Comparison of ENCODE assay signal across 13 cellular contexts in the genomic region with DNA sequence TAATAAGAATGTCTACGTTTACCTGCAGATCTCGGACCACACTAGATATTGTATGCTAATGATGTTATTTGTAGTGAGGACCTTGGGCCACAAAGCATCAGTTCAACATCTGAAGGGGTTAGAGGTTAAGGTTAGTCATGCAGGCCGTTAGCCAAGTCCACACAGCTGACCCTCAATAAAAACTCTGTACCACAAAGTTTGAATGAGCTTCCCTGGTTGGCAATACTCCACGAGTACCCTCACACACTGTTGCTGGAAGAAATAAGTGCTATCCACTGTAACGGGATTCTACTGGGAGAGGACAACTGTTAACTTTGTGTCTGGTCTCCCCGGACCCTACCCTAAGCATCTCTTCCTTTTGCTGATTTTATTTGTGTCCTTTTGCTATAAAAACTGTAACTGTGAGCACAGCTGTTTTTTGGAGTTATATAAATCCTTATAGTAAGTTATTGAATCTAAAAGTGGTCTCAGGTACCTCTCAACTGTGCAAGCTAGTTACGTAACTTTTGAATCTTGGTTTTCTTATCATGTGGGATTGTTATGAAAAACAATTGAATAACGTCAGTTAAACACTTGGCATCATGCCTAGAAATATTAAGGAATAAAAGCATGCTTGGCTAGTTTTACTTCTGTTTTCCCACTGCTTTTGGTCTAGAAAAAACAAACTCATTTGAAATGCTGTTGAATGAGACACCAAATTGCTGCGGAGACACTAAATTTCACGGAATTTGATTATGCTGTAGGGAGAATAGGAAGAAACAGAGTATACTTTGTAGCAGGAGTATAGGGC.
DNase-seq lines count a peak whose midpoint lies in the region; ATAC-seq and TF ChIP-seq lines count a peak whose summit lies in the region.
"Had no signal": no experiment of that assay in that cellular context is flagged by ENCODE, and none has a peak within 500 bp of the region (broad histone marks: within the 10 kb centered on the region; RNA-seq: fewer than 3 reads in every experiment).

No MANE protein-coding gene starts in this region.

- DNase-seq in astrocyte of the hippocampus (ENCODE audit: low read depth, low spot score): peak; percentile 27
- DNase-seq in iris pigment epithelial cell (ENCODE audit: low read depth): peak; percentile 75
- no peak for DNase-seq in testis
- DNase-seq in CD4-positive, alpha-beta T cell: no peak
- no peak for DNase-seq in KG1 (lab: John Stamatoyannopoulos, UW)
- DNase-seq in A673 (ENCODE audit: low spot score): no peak
- DNase-seq: activated CD8-positive, alpha-beta memory T cell treated with anti-CD3 and anti-CD28 coated beads for 24 hours; activated naive CD4-positive, alpha-beta T cell treated with anti-CD3 and anti-CD28 coated beads, Interleukin-2, amount 10 ng/mL, durations not matched to agents 7 days and 5 days; left ventricle myocardium superior; nucleus accumbens had no signal

- 76 to 78% methylated on average over 10 of the region's 10 CpGs for WGBS in testis, 2 donors

- H3K36me3 ChIP-seq in BLaER1 treated with 17β-estradiol and CSF1 and Interleukin-3, amounts not matched to agents 10 nM and 100 nM: no peaks in the 10 kb centered on the region
- H3K36me3 ChIP-seq in testis (ENCODE audit: low read depth, missing control alignments) (no peaks in the 10 kb centered on the region), A673 (ENCODE audit: insufficient read depth, low read length, poor library complexity, severe bottlenecking) (no peaks in the 10 kb centered on the region)

- no peak for TF ChIP-seq EP300 in Ishikawa (IDR thresholded peaks at IDR 0.05; ENCODE audit: borderline replicate concordance)

- no TSS peak for BruUV-seq in A673 (replicated peaks; lab: Mats Ljungman, UMichigan)

- no peak overlapping the region for H3K4me3 Mint-ChIP-seq in CD4-positive, alpha-beta T cell
- H3K4me3 Mint-ChIP-seq: activated naive CD4-positive, alpha-beta T cell treated with anti-CD3 and anti-CD28 coated beads, Interleukin-2, amount 10 ng/mL, durations not matched to agents 7 days and 5 days had no signal

- no peak for ATAC-seq in CD4-positive, alpha-beta T cell (ENCODE audit: poor library complexity)
- ATAC-seq: left ventricle myocardium superior had no signal

- intact Hi-C loops in testis (cut with DNase I; ENCODE audit: low total_unique reads) (no loop called here), A673 (cut with micrococcal nuclease; ENCODE audit: unreplicated experiment) (no loop called here)
- intact Hi-C loops in CD4-positive, alpha-beta T cell (cut with DNase I, micrococcal nuclease): no loop called here

- H3K27ac Mint-ChIP-seq in CD4-positive, alpha-beta T cell: no peak overlapping the region
- H3K27ac Mint-ChIP-seq: activated naive CD4-positive, alpha-beta T cell treated with anti-CD3 and anti-CD28 coated beads, Interleukin-2, amount 10 ng/mL, durations not matched to agents 7 days and 5 days had no signal

- CTCF ChIA-PET in CD4-positive, alpha-beta T cell (lab: Charles Lee): interaction anchor here (0.7 to 0.9 kb wide), 2 partner anchors 10 to 15 kb away, joined by 3 read pairs; no protein-coding TSS in a partner anchor
- CTCF ChIA-PET in A673 (lab: Charles Lee): no interaction called here

- H3K4me2 ChIP-seq in BLaER1 treated with 17β-estradiol and CSF1 and Interleukin-3, amounts not matched to agents 10 nM and 100 nM: peak overlapping the region in 9 of 11 experiments; percentile 6 to 76 (median 36); a peak in 14 of 22 replicates

- TF ChIP-seq POLR2A in testis (IDR thresholded peaks at IDR 0.05): no peak

- H3K27me3 ChIP-seq in BLaER1 treated with 17β-estradiol and CSF1 and Interleukin-3, amounts not matched to agents 10 nM and 100 nM: no peaks in the 10 kb centered on the region
- no peaks in the 10 kb centered on the region for H3K27me3 ChIP-seq in testis
- H3K27me3 ChIP-seq in CD4-positive, alpha-beta T cell (ENCODE audit: control insufficient read depth, insufficient read depth, low read length): no peaks in the 10 kb centered on the region
- H3K27me3 ChIP-seq in A673 (replicated peaks; ENCODE audit: insufficient read depth, low read depth, low read length, poor library complexity): no peaks in the 10 kb centered on the region

- POLR2A ChIA-PET in CD4-positive, alpha-beta T cell (lab: Charles Lee): no interaction called here
- POLR2A ChIA-PET in A673 (lab: Charles Lee; ENCODE audit: low non-redundant PET): no interaction called here

- H3K4me1 ChIP-seq in BLaER1 treated with 17β-estradiol and CSF1 and Interleukin-3, amounts not matched to agents 10 nM and 100 nM: peaks cover 0 to 20% (median 12%) of the 10 kb centered on the region in 10 experiments; a peak in 15 of 20 replicates
- H3K4me1 ChIP-seq in testis: no peaks in the 10 kb centered on the region
- H3K4me1 ChIP-seq in A673 (ENCODE audit: insufficient read depth, low read length, poor library complexity, severe bottlenecking): no peaks in the 10 kb centered on the region

- H3K9ac ChIP-seq in BLaER1 treated with 17β-estradiol and CSF1 and Interleukin-3, amounts not matched to agents 10 nM and 100 nM: peak overlapping the region in 1 of 11 experiments; percentile 30; a peak in 1 of 22 replicates

- H3K27me3 Mint-ChIP-seq in CD4-positive, alpha-beta T cell: peaks cover 7% of the 10 kb centered on the region

- H3K4me1 Mint-ChIP-seq in CD4-positive, alpha-beta T cell (ENCODE audit: low read depth): no peaks in the 10 kb centered on the region
- H3K4me1 Mint-ChIP-seq: activated naive CD4-positive, alpha-beta T cell treated with anti-CD3 and anti-CD28 coated beads, Interleukin-2, amount 10 ng/mL, durations not matched to agents 7 days and 5 days had no signal

- H4K20me1 ChIP-seq in BLaER1 treated with 17β-estradiol and CSF1 and Interleukin-3, amounts not matched to agents 10 nM and 100 nM: no peaks in the 10 kb centered on the region

- H3K4me3 ChIP-seq in BLaER1 treated with 17β-estradiol and CSF1 and Interleukin-3, amounts not matched to agents 10 nM and 100 nM: no peak overlapping the region
- H3K4me3 ChIP-seq in testis (no peak overlapping the region), A673 (ENCODE audit: low read depth, low read length, poor library complexity, severe bottlenecking) (no peak overlapping the region)
- H3K4me3 ChIP-seq: coronary artery had no signal

- peak overlapping the region in 7 of 11 experiments; percentile 28 to 60 (median 35); a peak in 12 of 22 replicates for H3K27ac ChIP-seq in BLaER1 treated with 17β-estradiol and CSF1 and Interleukin-3, amounts not matched to agents 10 nM and 100 nM
- H3K27ac ChIP-seq in testis: no peak overlapping the region
- no peak overlapping the region for H3K27ac ChIP-seq in CD4-positive, alpha-beta T cell (ENCODE audit: low read depth, low read length)
- H3K27ac ChIP-seq in A673 (ENCODE audit: low read depth, low read length, poor library complexity, severe bottlenecking): no peak overlapping the region
- H3K27ac ChIP-seq: coronary artery had no signal

- H3K9me3 Mint-ChIP-seq in CD4-positive, alpha-beta T cell: no peaks in the 10 kb centered on the region
- H3K9me3 Mint-ChIP-seq: activated naive CD4-positive, alpha-beta T cell treated with anti-CD3 and anti-CD28 coated beads, Interleukin-2, amount 10 ng/mL, durations not matched to agents 7 days and 5 days had no signal

- no peaks in the 10 kb centered on the region for H3K36me3 Mint-ChIP-seq in CD4-positive, alpha-beta T cell (ENCODE audit: low read depth)
- H3K36me3 Mint-ChIP-seq: activated naive CD4-positive, alpha-beta T cell treated with anti-CD3 and anti-CD28 coated beads, Interleukin-2, amount 10 ng/mL, durations not matched to agents 7 days and 5 days had no signal

- TF ChIP-seq CTCF in testis (IDR thresholded peaks at IDR 0.05) (no peak), A673 (conservative IDR thresholded peaks at IDR 0.05; ENCODE audit: low read depth, low read length) (no peak)
- no peak for TF ChIP-seq CTCF in CD4-positive, alpha-beta T cell (IDR thresholded peaks at IDR 0.05)

- TF ChIP-seq RAD21 in Ishikawa (IDR thresholded peaks at IDR 0.05; ENCODE audit: low read depth): no peak

- H3K9me3 ChIP-seq in BLaER1 treated with 17β-estradiol and CSF1 and Interleukin-3, amounts not matched to agents 10 nM and 100 nM (replicated peaks in 1 of 11): no peaks in the 10 kb centered on the region
- no peaks in the 10 kb centered on the region for H3K9me3 ChIP-seq in testis
- no peaks in the 10 kb centered on the region for H3K9me3 ChIP-seq in CD4-positive, alpha-beta T cell (ENCODE audit: control insufficient read depth, low read length)
- H3K9me3 ChIP-seq in A673 (ENCODE audit: low read depth, low read length, poor library complexity, severe bottlenecking): no peaks in the 10 kb centered on the region

TF ChIP-seq in Ishikawa, 13 proteins besides CTCF, POLR2A, EP300 and RAD21 (continues in another document):
- TF ChIP-seq TCF12 (IDR thresholded peaks at IDR 0.05; ENCODE audit: low read depth) (no peak), CREB1 (IDR thresholded peaks at IDR 0.05; ENCODE audit: low read depth) (no peak), CEBPB (IDR thresholded peaks at IDR 0.05) (0 out of 2 replicates have a peak, but pooled peaks have one; percentile 8), FOXM1 (IDR thresholded peaks at IDR 0.05; ENCODE audit: borderline replicate concordance, low read depth) (no peak), NFIC (IDR thresholded peaks at IDR 0.05) (0 out of 2 replicates have a peak, but pooled peaks have one; percentile 43), MAX (IDR thresholded peaks at IDR 0.05) (no peak), USF1 (IDR thresholded peaks at IDR 0.05) (no peak), YY1 (IDR thresholded peaks at IDR 0.05; ENCODE audit: low read depth) (no peak)

Comparison
In these comparisons a context has a peak if more than half of its experiments do, and no peak if none do; other contexts are left out.
1. H3K27ac ChIP-seq: peak in BLaER1 treated with 17β-estradiol and CSF1 and Interleukin-3, amounts not matched to agents 10 nM and 100 nM (7 of 11); none in testis (0 of 2), CD4-positive, alpha-beta T cell (single experiment) and A673 (single experiment).
2. DNase-seq: peak in astrocyte of the hippocampus (single experiment) and iris pigment epithelial cell (single experiment); none in testis (single experiment), CD4-positive, alpha-beta T cell (0 of 10), KG1 (single experiment) and A673 (single experiment).